ENCODE assay signal across 8 cellular contexts in genomic region chr11:77820565-77821348, GRCh38. TPM values are rescaled to one million over a fixed set of nuclear protein-coding genes. Genes with fewer than 3 reads are reported as not detected.
DNase-seq lines count a peak whose midpoint lies in the region; ATAC-seq lines count a peak whose summit lies in the region.

Gene AAMDC (plus strand): TSS chr11:77821144. CDS start chr11:77842497, 21,353 bp downstream.
A gene with protein sequence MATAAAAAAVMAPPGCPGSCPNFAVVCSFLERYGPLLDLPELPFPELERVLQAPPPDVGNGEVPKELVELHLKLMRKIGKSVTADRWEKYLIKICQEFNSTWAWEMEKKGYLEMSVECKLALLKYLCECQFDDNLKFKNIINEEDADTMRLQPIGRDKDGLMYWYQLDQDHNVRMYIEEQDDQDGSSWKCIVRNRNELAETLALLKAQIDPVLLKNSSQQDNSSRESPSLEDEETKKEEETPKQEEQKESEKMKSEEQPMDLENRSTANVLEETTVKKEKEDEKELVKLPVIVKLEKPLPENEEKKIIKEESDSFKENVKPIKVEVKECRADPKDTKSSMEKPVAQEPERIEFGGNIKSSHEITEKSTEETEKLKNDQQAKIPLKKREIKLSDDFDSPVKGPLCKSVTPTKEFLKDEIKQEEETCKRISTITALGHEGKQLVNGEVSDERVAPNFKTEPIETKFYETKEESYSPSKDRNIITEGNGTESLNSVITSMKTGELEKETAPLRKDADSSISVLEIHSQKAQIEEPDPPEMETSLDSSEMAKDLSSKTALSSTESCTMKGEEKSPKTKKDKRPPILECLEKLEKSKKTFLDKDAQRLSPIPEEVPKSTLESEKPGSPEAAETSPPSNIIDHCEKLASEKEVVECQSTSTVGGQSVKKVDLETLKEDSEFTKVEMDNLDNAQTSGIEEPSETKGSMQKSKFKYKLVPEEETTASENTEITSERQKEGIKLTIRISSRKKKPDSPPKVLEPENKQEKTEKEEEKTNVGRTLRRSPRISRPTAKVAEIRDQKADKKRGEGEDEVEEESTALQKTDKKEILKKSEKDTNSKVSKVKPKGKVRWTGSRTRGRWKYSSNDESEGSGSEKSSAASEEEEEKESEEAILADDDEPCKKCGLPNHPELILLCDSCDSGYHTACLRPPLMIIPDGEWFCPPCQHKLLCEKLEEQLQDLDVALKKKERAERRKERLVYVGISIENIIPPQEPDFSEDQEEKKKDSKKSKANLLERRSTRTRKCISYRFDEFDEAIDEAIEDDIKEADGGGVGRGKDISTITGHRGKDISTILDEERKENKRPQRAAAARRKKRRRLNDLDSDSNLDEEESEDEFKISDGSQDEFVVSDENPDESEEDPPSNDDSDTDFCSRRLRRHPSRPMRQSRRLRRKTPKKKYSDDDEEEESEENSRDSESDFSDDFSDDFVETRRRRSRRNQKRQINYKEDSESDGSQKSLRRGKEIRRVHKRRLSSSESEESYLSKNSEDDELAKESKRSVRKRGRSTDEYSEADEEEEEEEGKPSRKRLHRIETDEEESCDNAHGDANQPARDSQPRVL (N-terminal part only) (minus strand): TSS chr11:77820722. CDS start chr11:77820714, 8 bp downstream.

- peak within 1 kb of the TSS; percentile 90 for H3K4ac ChIP-seq in mesendoderm (ENCODE audit: low read depth, low read length)

- H3K9me3 Mint-ChIP-seq in effector memory CD8-positive, alpha-beta T cell, result no peaks in the 10 kb centered on the region

- H3K27ac ChIP-seq in mesendoderm (ENCODE audit: low read depth, low read length), result peak within 1 kb of the TSS; percentile 99

- peak within 1 kb of the TSS; percentile 95 for H3K18ac ChIP-seq in mesendoderm (ENCODE audit: low read length)

- peak within 1 kb of the TSS; percentile 97 for H3K56ac ChIP-seq in mesendoderm (ENCODE audit: low read length)

- no CpG with 5 or more reads among the region's 64 CpGs for WGBS in mesendoderm (ENCODE audit: extremely low coverage, insufficient coverage, low lambda C conversion rate)

- peak within 1 kb of the TSS; percentile 94 for H3K9ac ChIP-seq in mesendoderm (ENCODE audit: low read length)

- no peaks in the 10 kb centered on the region for H3K27me3 Mint-ChIP-seq in effector memory CD8-positive, alpha-beta T cell

- H3K4me3 Mint-ChIP-seq in effector memory CD8-positive, alpha-beta T cell, result peak within 1 kb of the TSS; percentile 87 to 98

- no peaks in the 10 kb centered on the region for H3K36me3 ChIP-seq in mesendoderm (ENCODE audit: control insufficient read depth, insufficient read depth, low read length)

- peaks cover 23 to 36% of the 10 kb centered on the region in 2 donors for H3K4me1 Mint-ChIP-seq in effector memory CD8-positive, alpha-beta T cell (ENCODE audit: low read depth in 2 of 2)

- H2BK15ac ChIP-seq in mesendoderm (replicated peaks; ENCODE audit: low read depth), result no peak within 1 kb of the TSS

- H2BK120ac ChIP-seq in mesendoderm (ENCODE audit: low read depth, low read length), result peak within 1 kb of the TSS; percentile 75

- no peaks in the 10 kb centered on the region for H3K27me3 ChIP-seq in mesendoderm (ENCODE audit: insufficient read depth, low read length, poor library complexity)

- peaks cover 1% of the 10 kb centered on the region for H3K79me1 ChIP-seq in mesendoderm (ENCODE audit: low read length)

- H3K4me2 ChIP-seq in mesendoderm (ENCODE audit: low read length), result peak within 1 kb of the TSS; percentile 67

- H3K27ac Mint-ChIP-seq in effector memory CD8-positive, alpha-beta T cell, result peak within 1 kb of the TSS; percentile 91 to 96

- H3K79me2 ChIP-seq in mesendoderm (ENCODE audit: control insufficient read depth, insufficient read depth, low read length), result peaks cover 32% of the 10 kb centered on the region

- H4K8ac ChIP-seq in mesendoderm (ENCODE audit: low read depth, low read length), result peak within 1 kb of the TSS; percentile 82

- peak within 1 kb of the TSS; percentile 82 for H2BK5ac ChIP-seq in mesendoderm (ENCODE audit: low read length)

- peak; percentile 95 for DNase-seq in COLO829 (ENCODE audit: low spot score)
- peak; percentile 90 for DNase-seq in HS-5 (ENCODE audit: low read depth)
- DNase-seq in NK-92 (lab: John Stamatoyannopoulos, UW; ENCODE audit: unreplicated experiment), result peak; percentile 81
- DNase-seq in activated CD8-positive, alpha-beta memory T cell treated with anti-CD3 and anti-CD28 coated beads for 4 hours (ENCODE audit: low read depth in 2 of 2), result peak; percentile 94 to 95
- peak; percentile 91 to 94 (median 92) for DNase-seq in effector memory CD8-positive, alpha-beta T cell
- peak; percentile 99 for DNase-seq in mesendoderm
- peak; percentile 94 for DNase-seq in stimulated activated CD8-positive, alpha-beta memory T cell treated with anti-CD3 and anti-CD28 coated beads, Interleukin-15, amount 100 ng/mL, for 1 hour (ENCODE audit: low read depth)

- no peak within 1 kb of the TSS for H4K5ac ChIP-seq in mesendoderm (ENCODE audit: low read length)

- ATAC-seq in GM19468 (IDR thresholded peaks at IDR 0.05; ENCODE audit: extremely low read depth, unreplicated experiment), result peak; percentile 94
- peak; percentile 85 for ATAC-seq in effector memory CD8-positive, alpha-beta T cell (replicated peaks)

- no peak within 1 kb of the TSS for H2AK5ac ChIP-seq in mesendoderm (ENCODE audit: low read length)

- H3K4me1 ChIP-seq in mesendoderm (ENCODE audit: control insufficient read depth, low read depth, low read length), result no peaks in the 10 kb centered on the region

- peak within 1 kb of the TSS; percentile 94 for H3K4me3 ChIP-seq in mesendoderm (ENCODE audit: low read length)

- H3K36me3 Mint-ChIP-seq in effector memory CD8-positive, alpha-beta T cell (ENCODE audit: insufficient read depth), result peaks cover 17% of the 10 kb centered on the region

- peak within 1 kb of the TSS; percentile 99 for H3K23ac ChIP-seq in mesendoderm (ENCODE audit: low read length)

RNA-seq across cellular contexts. Expression of gene AAMDC, which starts in this region (rescaled TPM):
- polyA plus RNA-seq in mesendoderm (2013, experiment 1 of 2), result 23.9 TPM
- polyA plus RNA-seq in mesendoderm (2013, experiment 2 of 2), result 22.1 TPM

RNA-seq across cellular contexts. Expression of the second gene that starts in this region (rescaled TPM):
- polyA plus RNA-seq in mesendoderm (2013, experiment 1 of 2), result 59.1 TPM
- 59.0 TPM for polyA plus RNA-seq in mesendoderm (2013, experiment 2 of 2)

Comparison
In these comparisons a context has a peak if more than half of its experiments do, and no peak if none do; other contexts are left out.
1. Peak in every context shown above with its lines: DNase-seq, ATAC-seq, H3K4me3 ChIP-seq and H3K27ac ChIP-seq.